ENCODE assay signal across 24 cellular contexts in the genomic region with DNA sequence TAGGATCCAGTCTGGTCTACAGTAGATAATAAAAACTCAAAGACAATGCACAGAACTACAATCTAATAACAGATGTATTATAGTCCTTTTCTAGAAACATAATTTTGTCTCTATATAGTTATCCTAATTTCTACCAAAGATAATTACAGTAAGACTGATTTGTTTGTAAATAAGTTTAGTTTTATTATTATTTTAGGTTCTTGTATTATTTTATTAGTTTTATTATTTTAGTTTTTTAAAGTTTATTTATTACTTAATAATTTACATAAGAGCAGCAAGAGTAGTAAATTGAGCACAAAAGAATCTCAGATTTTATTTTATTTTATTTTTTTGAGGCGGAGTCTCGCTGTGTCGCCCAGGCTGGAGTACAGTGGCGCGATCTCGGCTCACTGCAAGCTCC. TPM values are rescaled to one million over a fixed set of nuclear protein-coding genes. Genes with fewer than 3 reads are reported as not detected.
DNase-seq lines count a peak whose midpoint lies in the region; ATAC-seq, FAIRE-seq and TF ChIP-seq lines count a peak whose summit lies in the region.
"Had no signal": no experiment of that assay in that cellular context is flagged by ENCODE, and none has a peak within 500 bp of the region (broad histone marks: within the 10 kb centered on the region; RNA-seq: fewer than 3 reads in every experiment).

No MANE protein-coding gene starts in this region.

- H3K27me3 ChIP-seq in small intestine (ENCODE audit: control insufficient read depth in 2 of 2, insufficient read depth in 2 of 2, low read length in 2 of 2): no peaks in the 10 kb centered on the region
- H3K27me3 ChIP-seq: BLaER1 treated with 17β-estradiol and CSF1 and Interleukin-3, amounts not matched to agents 10 nM and 100 nM had no signal

- FAIRE-seq in frontal cortex (lab: Jason Lieb, UNC) (peak; percentile 75), small intestine (lab: Jason Lieb, UNC) (peak; percentile 51)
- FAIRE-seq: D721Med, GM12891, GM18507, H1 had no signal

- 93 to 98% (median 97%) methylated on average over 6 of the region's 6 CpGs for WGBS in small intestine, 3 donors

- H3K9me3 ChIP-seq in HEK293 (ENCODE audit: control insufficient read depth, insufficient read depth, low read depth, low read length) (peaks cover 57% of the 10 kb centered on the region), small intestine (ENCODE audit: control insufficient read depth, low read depth) (no peaks in the 10 kb centered on the region)
- H3K9me3 ChIP-seq: BE2C had no signal

- CTCF ChIA-PET in HEK293 (lab: Yijun Ruan, JAX): no interaction called here

- no peak for ATAC-seq in HG03139 (IDR thresholded peaks at IDR 0.05; ENCODE audit: unreplicated experiment)
- ATAC-seq in GM21717 (IDR thresholded peaks at IDR 0.05; ENCODE audit: unreplicated experiment): no peak
- ATAC-seq in GM18870 (IDR thresholded peaks at IDR 0.05; ENCODE audit: unreplicated experiment): no peak
- ATAC-seq: A549 had no signal

- DNase-seq in frontal cortex (ENCODE audit: low spot score in 2 of 2) (no peak), small intestine (no peak)
- DNase-seq: ACHN; AML-193; BE2C; CD4-positive, alpha-beta T cell; CD8-positive, alpha-beta memory T cell; DMS 273 treated with DMSO at 0.1 percent for 48 hours; DMS79; EL; GF-D8; GM23248; H7; HCEC 1CT had no signal

- POLR2A ChIA-PET in HEK293 (lab: Yijun Ruan, JAX): no interaction called here

- H3K36me3 ChIP-seq in HEK293 (ENCODE audit: control insufficient read depth in 2 of 2, insufficient read depth in 1 of 2, low read length in 2 of 2) (peaks cover 0 to 69% of the 10 kb centered on the region in 2 experiments; a peak in 2 of 3 replicates), small intestine (ENCODE audit: control insufficient read depth in 2 of 2, insufficient read depth in 2 of 2, low read length in 2 of 2) (no peaks in the 10 kb centered on the region)
- H3K36me3 ChIP-seq: BE2C had no signal

- H3K4me3 ChIP-seq in HEK293 (ENCODE audit: low read depth, low read length) (no peak overlapping the region), small intestine (ENCODE audit: low read depth in 1 of 2, low read length in 2 of 2) (no peak overlapping the region)
- H3K4me3 ChIP-seq: A549; BLaER1 treated with 17β-estradiol and CSF1 and Interleukin-3, amounts not matched to agents 10 nM and 100 nM; GM23248 had no signal

- TF ChIP-seq CTCF in HEK293 (tag by site-specific recombination; IDR thresholded peaks at IDR 0.05): no peak

- H3K4me1 ChIP-seq in HEK293 (ENCODE audit: control insufficient read depth, insufficient read depth, low read length) (peaks cover 13% of the 10 kb centered on the region; the same call in 1 of the 2 replicates), small intestine (ENCODE audit: control insufficient read depth in 2 of 2, insufficient read depth in 1 of 2, low read depth in 1 of 2, low read length in 1 of 2) (no peaks in the 10 kb centered on the region)
- H3K4me1 ChIP-seq: A549; BE2C; BLaER1 treated with 17β-estradiol and CSF1 and Interleukin-3, amounts not matched to agents 10 nM and 100 nM had no signal

- H3K27ac ChIP-seq in HEK293 (ENCODE audit: extremely low read depth, low read depth, low read length) (no peak overlapping the region), small intestine (ENCODE audit: low read depth in 1 of 2, low read length in 1 of 2) (no peak overlapping the region)
- H3K27ac ChIP-seq: A549; BLaER1 treated with 17β-estradiol and CSF1 and Interleukin-3, amounts not matched to agents 10 nM and 100 nM; GM23248 had no signal

TF ChIP-seq in HEK293, 187 proteins besides CTCF, POLR2A, EP300 and RAD21:
- TF ChIP-seq ZNF391 (tag by site-specific recombination; IDR thresholded peaks at IDR 0.05; ENCODE audit: borderline replicate concordance, low read depth) (no peak), ZNF266 (tag by site-specific recombination; IDR thresholded peaks at IDR 0.05; ENCODE audit: low read depth) (no peak), KLF16 (tag by site-specific recombination; IDR thresholded peaks at IDR 0.05) (no peak), ZNF777 (tag by site-specific recombination; IDR thresholded peaks at IDR 0.05; ENCODE audit: borderline replicate concordance) (0 out of 2 replicates have a peak, but pooled peaks have one; percentile 53), ZNF785 (tag by site-specific recombination; IDR thresholded peaks at IDR 0.05) (no peak), ZNF23 (tag by site-specific recombination; IDR thresholded peaks at IDR 0.05; ENCODE audit: borderline replicate concordance) (no peak), ZFP37 (tag by site-specific recombination; IDR thresholded peaks at IDR 0.05) (no peak), REPIN1 (tag by site-specific recombination; IDR thresholded peaks at IDR 0.05; ENCODE audit: low read depth) (no peak), ZBTB1 (tag by site-specific recombination; IDR thresholded peaks at IDR 0.05) (no peak), ZBTB48 (tag by site-specific recombination; IDR thresholded peaks at IDR 0.05) (no peak)
- TF ChIP-seq, protein P1, sequence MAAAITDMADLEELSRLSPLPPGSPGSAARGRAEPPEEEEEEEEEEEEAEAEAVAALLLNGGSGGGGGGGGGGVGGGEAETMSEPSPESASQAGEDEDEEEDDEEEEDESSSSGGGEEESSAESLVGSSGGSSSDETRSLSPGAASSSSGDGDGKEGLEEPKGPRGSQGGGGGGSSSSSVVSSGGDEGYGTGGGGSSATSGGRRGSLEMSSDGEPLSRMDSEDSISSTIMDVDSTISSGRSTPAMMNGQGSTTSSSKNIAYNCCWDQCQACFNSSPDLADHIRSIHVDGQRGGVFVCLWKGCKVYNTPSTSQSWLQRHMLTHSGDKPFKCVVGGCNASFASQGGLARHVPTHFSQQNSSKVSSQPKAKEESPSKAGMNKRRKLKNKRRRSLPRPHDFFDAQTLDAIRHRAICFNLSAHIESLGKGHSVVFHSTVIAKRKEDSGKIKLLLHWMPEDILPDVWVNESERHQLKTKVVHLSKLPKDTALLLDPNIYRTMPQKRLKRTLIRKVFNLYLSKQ (tag by site-specific recombination; IDR thresholded peaks at IDR 0.05; ENCODE audit: borderline replicate concordance): peak; percentile 61; the same call in 1 of the 2 replicates
- TF ChIP-seq, protein P2, sequence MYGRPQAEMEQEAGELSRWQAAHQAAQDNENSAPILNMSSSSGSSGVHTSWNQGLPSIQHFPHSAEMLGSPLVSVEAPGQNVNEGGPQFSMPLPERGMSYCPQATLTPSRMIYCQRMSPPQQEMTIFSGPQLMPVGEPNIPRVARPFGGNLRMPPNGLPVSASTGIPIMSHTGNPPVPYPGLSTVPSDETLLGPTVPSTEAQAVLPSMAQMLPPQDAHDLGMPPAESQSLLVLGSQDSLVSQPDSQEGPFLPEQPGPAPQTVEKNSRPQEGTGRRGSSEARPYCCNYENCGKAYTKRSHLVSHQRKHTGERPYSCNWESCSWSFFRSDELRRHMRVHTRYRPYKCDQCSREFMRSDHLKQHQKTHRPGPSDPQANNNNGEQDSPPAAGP (tag by site-specific recombination; IDR thresholded peaks at IDR 0.05): no peak

RNA-seq across cellular contexts. Expression of a gene that starts 22.3 kb away (rescaled TPM):
- 44.4 TPM for total RNA-seq in frontal cortex
- 1 to 10 TPM; 3.8 to 5.8 (median 4.3) TPM for polyA plus RNA-seq in small intestine

RNA-seq across cellular contexts. Expression of a gene that starts 25.1 kb away (rescaled TPM):
- total RNA-seq in frontal cortex: 37.9 TPM
- polyA plus RNA-seq in small intestine: 10 to 100 TPM; 13.6 to 22.6 (median 17.3) TPM

RNA-seq across cellular contexts. Expression of a gene that starts 48.7 kb away (rescaled TPM):
- 30.6 TPM for total RNA-seq in frontal cortex
- polyA plus RNA-seq in small intestine: 1 to 10 TPM; 1.6 to 2.6 (median 2.2) TPM
